ENCODE assay signal across 13 cellular contexts in genomic region chr1:41640141-41640751, GRCh38.
DNase-seq lines count a peak whose midpoint lies in the region; TF ChIP-seq lines count a peak whose summit lies in the region.
"Had no signal": no experiment of that assay in that cellular context is flagged by ENCODE, and none has a peak within 500 bp of the region (broad histone marks: within the 10 kb centered on the region; RNA-seq: fewer than 3 reads in every experiment).

No MANE protein-coding gene starts in this region.

- peaks cover 3% of the 10 kb centered on the region for H3K4me1 Mint-ChIP-seq in activated CD4-positive, alpha-beta T cell treated with anti-CD3 and anti-CD28 coated beads, Interleukin-2, amount 10 ng/mL, durations not matched to agents 7 days and 5 days
- no peaks in the 10 kb centered on the region for H3K4me1 Mint-ChIP-seq in endothelial cell (ENCODE audit: unreplicated experiment)

- H3K27ac ChIP-seq in OCI-LY3 (ENCODE audit: low read length) (0 out of 2 replicates have a peak overlapping the region, but pooled peaks have one; percentile 53), brain microvascular endothelial cell (peak overlapping the region; percentile 80), smooth muscle cell (ENCODE audit: low read depth) (peak overlapping the region; percentile 97)
- H3K27ac ChIP-seq: A549, left lung, PC-9 had no signal

- H3K9me3 ChIP-seq in OCI-LY3 (ENCODE audit: insufficient read depth, low read length) (no peaks in the 10 kb centered on the region), smooth muscle cell (replicated peaks; ENCODE audit: low read depth) (no peaks in the 10 kb centered on the region)
- H3K9me3 ChIP-seq: A549, left lung had no signal

- POLR2A ChIA-PET in activated CD4-positive, alpha-beta T cell treated with anti-CD3 and anti-CD28 coated beads, Interleukin-2, amount 10 ng/mL, durations not matched to agents 7 days and 5 days (lab: Charles Lee): interaction anchor here (0.5 kb wide), 1 partner anchor 345 kb away, joined by 4 read pairs; no protein-coding TSS in a partner anchor

- H3K27me3 ChIP-seq in OCI-LY3 (ENCODE audit: low read depth, low read length) (no peaks in the 10 kb centered on the region), brain microvascular endothelial cell (replicated peaks) (no peaks in the 10 kb centered on the region), smooth muscle cell (ENCODE audit: low read depth) (no peaks in the 10 kb centered on the region)
- H3K27me3 ChIP-seq: left lung had no signal

- H3K4me1 ChIP-seq in OCI-LY3 (ENCODE audit: low read length) (peaks cover 58% of the 10 kb centered on the region), smooth muscle cell (ENCODE audit: low read depth) (no peaks in the 10 kb centered on the region)
- H3K4me1 ChIP-seq: A549, left lung had no signal

- H3K4me2 ChIP-seq in OCI-LY3 (ENCODE audit: low read length): no peak overlapping the region
- H3K4me2 ChIP-seq in smooth muscle cell: peak overlapping the region; percentile 57
- H3K4me2 ChIP-seq: A549, PC-9 had no signal

- no peak for DNase-seq in activated CD4-positive, alpha-beta T cell treated with anti-CD3 and anti-CD28 coated beads, Interleukin-2, amount 10 ng/mL, durations not matched to agents 7 days and 5 days
- no peak for DNase-seq in activated CD4-positive, alpha-beta T cell treated with anti-CD3 and anti-CD28 coated beads for 1 hour
- DNase-seq in brain microvascular endothelial cell (no peak), smooth muscle cell (lab: John Stamatoyannopoulos, UW; ENCODE audit: unreplicated experiment) (no peak), pons (ENCODE audit: low spot score) (no peak), HK-2 (ENCODE audit: unreplicated experiment) (no peak), endothelial cell (ENCODE audit: low spot score) (no peak)
- DNase-seq: COR-L47, left lung, NCI-H146, PC-9 had no signal

- H2AFZ ChIP-seq in OCI-LY3 (ENCODE audit: low read depth, low read length) (no peak overlapping the region), smooth muscle cell (ENCODE audit: low read depth) (no peak overlapping the region)
- H2AFZ ChIP-seq: PC-9 had no signal

- in situ Hi-C loops in brain microvascular endothelial cell (cut with HindIII; ENCODE audit: low pct_ligation_motif_present, low sequenced_read_pairs): no loop called here

- CTCF ChIA-PET in activated CD4-positive, alpha-beta T cell treated with anti-CD3 and anti-CD28 coated beads, Interleukin-2, amount 10 ng/mL, durations not matched to agents 7 days and 5 days (lab: Charles Lee): interaction anchor here (0.9 to 1.9 kb wide), 3 partner anchors 9 to 20 kb away, joined by 3 to 6 read pairs (median 4); no protein-coding TSS in a partner anchor

- no peaks in the 10 kb centered on the region for H3K9me3 Mint-ChIP-seq in activated CD4-positive, alpha-beta T cell treated with anti-CD3 and anti-CD28 coated beads, Interleukin-2, amount 10 ng/mL, durations not matched to agents 7 days and 5 days
- no peaks in the 10 kb centered on the region for H3K9me3 Mint-ChIP-seq in endothelial cell (ENCODE audit: unreplicated experiment)

- H3K36me3 ChIP-seq in OCI-LY3 (replicated peaks; ENCODE audit: low read depth, low read length) (peaks cover under 1% of the 10 kb centered on the region), brain microvascular endothelial cell (replicated peaks) (no peaks in the 10 kb centered on the region), smooth muscle cell (ENCODE audit: low read depth) (no peaks in the 10 kb centered on the region)
- H3K36me3 ChIP-seq: left lung had no signal

- peaks cover 2% of the 10 kb centered on the region for H3K36me3 Mint-ChIP-seq in activated CD4-positive, alpha-beta T cell treated with anti-CD3 and anti-CD28 coated beads, Interleukin-2, amount 10 ng/mL, durations not matched to agents 7 days and 5 days (ENCODE audit: low read depth)
- no peaks in the 10 kb centered on the region for H3K36me3 Mint-ChIP-seq in endothelial cell (ENCODE audit: low read depth, unreplicated experiment)

- H3K79me2 ChIP-seq in OCI-LY3 (ENCODE audit: low read length) (peaks cover 100% of the 10 kb centered on the region), smooth muscle cell (ENCODE audit: low read depth) (peaks cover 47% of the 10 kb centered on the region)

- H3K27ac Mint-ChIP-seq in activated CD4-positive, alpha-beta T cell treated with anti-CD3 and anti-CD28 coated beads, Interleukin-2, amount 10 ng/mL, durations not matched to agents 7 days and 5 days: peak overlapping the region; percentile 5
- no peak overlapping the region for H3K27ac Mint-ChIP-seq in endothelial cell (ENCODE audit: unreplicated experiment)

- H3F3A ChIP-seq in smooth muscle cell (ENCODE audit: low read depth): no peaks in the 10 kb centered on the region

- TF ChIP-seq CTCF in OCI-LY3 (IDR thresholded peaks at IDR 0.05; ENCODE audit: low read depth, low read length) (no peak), brain microvascular endothelial cell (IDR thresholded peaks at IDR 0.05; ENCODE audit: low read depth, low read length, missing control alignments) (no peak), smooth muscle cell (IDR thresholded peaks at IDR 0.05; ENCODE audit: borderline replicate concordance, insufficient read depth, poor library complexity, severe bottlenecking) (no peak), endothelial cell (IDR thresholded peaks at IDR 0.05; ENCODE audit: unreplicated experiment) (no peak)

- H3K9ac ChIP-seq in OCI-LY3 (ENCODE audit: low read length) (no peak overlapping the region), smooth muscle cell (ENCODE audit: low read depth) (no peak overlapping the region)

- WGBS in smooth muscle cell (ENCODE audit: low lambda C conversion rate): 69% methylated on average over 11 of the region's 12 CpGs

- no peak overlapping the region for H3K4me3 ChIP-seq in OCI-LY3 (ENCODE audit: low read length)
- H3K4me3 ChIP-seq in brain microvascular endothelial cell (ENCODE audit: low read depth, low read length): no peak overlapping the region
- no peak overlapping the region for H3K4me3 ChIP-seq in smooth muscle cell
- H3K4me3 ChIP-seq: A549, left lung, PC-9 had no signal

- H4K20me1 ChIP-seq in OCI-LY3 (ENCODE audit: insufficient read depth, low read length) (peaks cover 96% of the 10 kb centered on the region), smooth muscle cell (ENCODE audit: low read depth) (no peaks in the 10 kb centered on the region)

- H3K4me3 Mint-ChIP-seq in activated CD4-positive, alpha-beta T cell treated with anti-CD3 and anti-CD28 coated beads, Interleukin-2, amount 10 ng/mL, durations not matched to agents 7 days and 5 days: no peak overlapping the region
- no peak overlapping the region for H3K4me3 Mint-ChIP-seq in endothelial cell (ENCODE audit: unreplicated experiment)

- no peaks in the 10 kb centered on the region for H3K27me3 Mint-ChIP-seq in activated CD4-positive, alpha-beta T cell treated with anti-CD3 and anti-CD28 coated beads, Interleukin-2, amount 10 ng/mL, durations not matched to agents 7 days and 5 days
- peaks cover 3% of the 10 kb centered on the region for H3K27me3 Mint-ChIP-seq in endothelial cell (ENCODE audit: unreplicated experiment)
